ENCODE assay signal across 1 cellular context in genomic region chr17:42806249-42806648, GRCh38.
A peak's percentile ranks its signal among the peaks of the same experiment; 100 is the strongest.
TF ChIP-seq lines count a peak whose summit lies in the region.

No MANE protein-coding gene starts in this region.

TF ChIP-seq in HepG2, 621 proteins besides CTCF, POLR2A, EP300 and RAD21:
- no peak for TF ChIP-seq MLXIP (CRISPR knock-in tag; IDR thresholded peaks at IDR 0.05; ENCODE audit: borderline replicate concordance)
- TF ChIP-seq ZNF75D (CRISPR knock-in tag; IDR thresholded peaks at IDR 0.05; ENCODE audit: borderline replicate concordance), result 0 out of 2 replicates have a peak, but pooled peaks have one; percentile 40
- no peak for TF ChIP-seq ATF7 (IDR thresholded peaks at IDR 0.05)
- no peak for TF ChIP-seq ATF7 (CRISPR knock-in tag; IDR thresholded peaks at IDR 0.05)
